ENCODE assay signal across 28 cellular contexts in the genomic region with DNA sequence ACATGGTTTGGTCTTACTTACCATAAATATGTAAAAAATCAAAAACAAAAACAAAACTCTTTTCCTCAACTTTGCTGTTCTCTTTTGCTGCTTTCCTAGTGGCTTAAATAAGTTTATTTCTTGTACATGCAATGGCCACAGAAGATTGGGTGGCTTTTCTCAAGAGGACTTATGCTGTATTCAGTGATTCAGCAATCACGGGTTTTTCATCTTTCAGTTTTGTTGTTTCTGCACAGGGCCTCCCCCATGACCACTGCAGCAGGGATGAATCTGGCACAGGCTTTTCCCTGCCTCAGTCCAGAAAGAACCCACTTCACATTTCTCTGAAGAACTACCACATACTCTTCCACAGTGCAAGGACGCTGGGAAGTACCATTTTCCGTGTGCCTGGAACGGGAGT.
DNase-seq lines count a peak whose midpoint lies in the region; ATAC-seq, FAIRE-seq and TF ChIP-seq lines count a peak whose summit lies in the region.
"Had no signal": no experiment of that assay in that cellular context is flagged by ENCODE, and none has a peak within 500 bp of the region (broad histone marks: within the 10 kb centered on the region; RNA-seq: fewer than 3 reads in every experiment).

No MANE protein-coding gene starts in this region.

- H3K27ac ChIP-seq in sigmoid colon (peak overlapping the region; percentile 12 to 42 (median 38)), neural progenitor cell (no peak overlapping the region), smooth muscle cell (ENCODE audit: low read depth) (no peak overlapping the region)

- H3K27ac Mint-ChIP-seq in neural progenitor cell, result no peak overlapping the region
- H3K27ac Mint-ChIP-seq: activated CD4-positive, alpha-beta memory T cell treated with anti-CD3 and anti-CD28 coated beads for 36 hours; activated naive CD4-positive, alpha-beta T cell treated with anti-CD3 and anti-CD28 coated beads, Interleukin-2, amount 50 U/mL, for 72 hours; B cell; CD8-positive, alpha-beta T cell; progenitor cell of endocrine pancreas had no signal

- 90 to 92% methylated on average over 4 of the region's 4 CpGs for WGBS in sigmoid colon, 2 donors
- 87% methylated on average over 4 of the region's 4 CpGs for WGBS in smooth muscle cell (ENCODE audit: low lambda C conversion rate)

- no peak overlapping the region for H3K9ac ChIP-seq in neural progenitor cell
- H3K9ac ChIP-seq in smooth muscle cell (ENCODE audit: low read depth), result no peak overlapping the region

- H3K4me1 Mint-ChIP-seq in neural progenitor cell, result peaks cover 19% of the 10 kb centered on the region

- ATAC-seq in HG03280 (IDR thresholded peaks at IDR 0.05; ENCODE audit: unreplicated experiment), result no peak
- ATAC-seq: activated naive CD4-positive, alpha-beta T cell treated with anti-CD3 and anti-CD28 coated beads, Interleukin-2, amount 50 U/mL, for 72 hours; CD8-positive, alpha-beta T cell had no signal

- no peak overlapping the region for H2AFZ ChIP-seq in neural progenitor cell (replicated peaks)
- no peak overlapping the region for H2AFZ ChIP-seq in smooth muscle cell (ENCODE audit: low read depth)

- H3K4me3 ChIP-seq in fibroblast of pulmonary artery (replicated peaks; ENCODE audit: low read depth, low read length), result no peak overlapping the region
- H3K4me3 ChIP-seq in sigmoid colon, result no peak overlapping the region
- H3K4me3 ChIP-seq in neural progenitor cell, result no peak overlapping the region
- no peak overlapping the region for H3K4me3 ChIP-seq in smooth muscle cell
- H3K4me3 ChIP-seq: HAP-1, K562, lung, MG63, skin epidermis, upper lobe of left lung had no signal

- H3F3A ChIP-seq in neural progenitor cell (ENCODE audit: low read depth) (peaks cover 21% of the 10 kb centered on the region), smooth muscle cell (ENCODE audit: low read depth) (no peaks in the 10 kb centered on the region)

- no peak overlapping the region for H3K4me3 Mint-ChIP-seq in neural progenitor cell
- H3K4me3 Mint-ChIP-seq: activated CD4-positive, alpha-beta memory T cell treated with anti-CD3 and anti-CD28 coated beads for 36 hours; B cell; CD8-positive, alpha-beta T cell had no signal

- TF ChIP-seq POLR2A in sigmoid colon (IDR thresholded peaks at IDR 0.05), result no peak

- H3K9me3 Mint-ChIP-seq in neural progenitor cell, result peaks cover 5% of the 10 kb centered on the region
- H3K9me3 Mint-ChIP-seq: CD8-positive, alpha-beta T cell had no signal

- intact Hi-C loops in sigmoid colon (cut with DNase I), result no loop called here

- H3K4me1 ChIP-seq in sigmoid colon (peaks cover 0 to 7% (median 0%) of the 10 kb centered on the region in 4 donors), neural progenitor cell (peaks cover 32% of the 10 kb centered on the region), smooth muscle cell (ENCODE audit: low read depth) (peaks cover 12% of the 10 kb centered on the region)
- H3K4me1 ChIP-seq: HAP-1 had no signal

- DNase-seq in GM19239 (ENCODE audit: insufficient read length, low spot score) (no peak), OCI-M1 (lab: John Stamatoyannopoulos, UW) (peak; percentile 62), fibroblast of pulmonary artery (ENCODE audit: low read depth) (peak; percentile 39), sigmoid colon (no peak), neural progenitor cell (ENCODE audit: low spot score) (no peak), smooth muscle cell (lab: John Stamatoyannopoulos, UW; ENCODE audit: unreplicated experiment) (no peak)
- DNase-seq in activated CD4-positive, alpha-beta T cell treated with anti-CD3 and anti-CD28 coated beads for 4 hours, result no peak
- DNase-seq: activated CD4-positive, alpha-beta memory T cell treated with anti-CD3 and anti-CD28 coated beads for 36 hours; activated CD8-positive, alpha-beta memory T cell treated with anti-CD3 and anti-CD28 coated beads, Interleukin-2, amount 50 U/mL, for 48 hours; aorta; CD8-positive, alpha-beta T cell; central memory CD4-positive, alpha-beta T cell; NCI-H2029; NCI-H526; stimulated activated CD4-positive, alpha-beta T cell treated with anti-CD3 and anti-CD28 coated beads, Interleukin-1b, Interleukin-23, amount 100 ng/mL, for 48 hours; T-helper 1 cell; upper lobe of left lung had no signal

- H3K27me3 ChIP-seq in sigmoid colon (no peaks in the 10 kb centered on the region), neural progenitor cell (no peaks in the 10 kb centered on the region), smooth muscle cell (ENCODE audit: low read depth) (peaks cover 7% of the 10 kb centered on the region)
- H3K27me3 ChIP-seq: MG63, upper lobe of left lung had no signal

- H3K79me2 ChIP-seq in neural progenitor cell (ENCODE audit: low read depth) (no peaks in the 10 kb centered on the region), smooth muscle cell (ENCODE audit: low read depth) (no peaks in the 10 kb centered on the region)

- no peak for TF ChIP-seq EP300 in sigmoid colon (IDR thresholded peaks at IDR 0.05)

- H4K20me1 ChIP-seq in neural progenitor cell (ENCODE audit: low read depth) (no peaks in the 10 kb centered on the region), smooth muscle cell (ENCODE audit: low read depth) (no peaks in the 10 kb centered on the region)

- no peaks in the 10 kb centered on the region for H3K36me3 ChIP-seq in sigmoid colon
- H3K36me3 ChIP-seq in neural progenitor cell, result no peaks in the 10 kb centered on the region
- H3K36me3 ChIP-seq in smooth muscle cell (ENCODE audit: low read depth), result no peaks in the 10 kb centered on the region
- H3K36me3 ChIP-seq: HAP-1, MG63, upper lobe of left lung had no signal

- TF ChIP-seq CTCF in fibroblast of pulmonary artery (IDR thresholded peaks at IDR 0.05; ENCODE audit: low read length, missing control alignments) (no peak), sigmoid colon (IDR thresholded peaks at IDR 0.05) (no peak), neural progenitor cell (IDR thresholded peaks at IDR 0.05) (no peak), smooth muscle cell (IDR thresholded peaks at IDR 0.05; ENCODE audit: borderline replicate concordance, insufficient read depth, poor library complexity, severe bottlenecking) (no peak)

- no peaks in the 10 kb centered on the region for H3K36me3 Mint-ChIP-seq in neural progenitor cell
- H3K36me3 Mint-ChIP-seq: CD8-positive, alpha-beta T cell had no signal

- H3K9me3 ChIP-seq in sigmoid colon (no peaks in the 10 kb centered on the region), neural progenitor cell (ENCODE audit: low read depth) (no peaks in the 10 kb centered on the region), smooth muscle cell (replicated peaks; ENCODE audit: low read depth) (no peaks in the 10 kb centered on the region)
- H3K9me3 ChIP-seq: HAP-1, MG63, upper lobe of left lung had no signal

- peak; percentile 57 for FAIRE-seq in GM19239 (lab: Jason Lieb, UNC)
- FAIRE-seq: endometrium, GM12891, K562 had no signal

- H3K4me2 ChIP-seq in neural progenitor cell, result no peak overlapping the region
- no peak overlapping the region for H3K4me2 ChIP-seq in smooth muscle cell

- H3K27me3 Mint-ChIP-seq in neural progenitor cell (ENCODE audit: insufficient read depth, low read depth), result peaks cover 2% of the 10 kb centered on the region
- H3K27me3 Mint-ChIP-seq: activated CD4-positive, alpha-beta memory T cell treated with anti-CD3 and anti-CD28 coated beads for 36 hours; B cell had no signal

Comparison
In these comparisons a context has a peak if more than half of its experiments do, and no peak if none do; other contexts are left out.
1. DNase-seq: peak in OCI-M1 (single experiment) and fibroblast of pulmonary artery (single experiment); none in GM19239 (single experiment), sigmoid colon (single experiment), activated CD4-positive, alpha-beta T cell treated with anti-CD3 and anti-CD28 coated beads for 4 hours (0 of 2), neural progenitor cell (single experiment) and smooth muscle cell (single experiment).
2. H3K27ac ChIP-seq: peak in sigmoid colon (4 of 4); none in neural progenitor cell (single experiment) and smooth muscle cell (single experiment).